ENCODE assay signal across 1 cellular context in genomic region chr19:47315125-47315821, GRCh38.
TF ChIP-seq lines count a peak whose summit lies in the region.

No MANE protein-coding gene starts in this region.

TF ChIP-seq in HEK293, 187 proteins besides CTCF, POLR2A, EP300 and RAD21 (continued from another document and continues in another):
- no peak for TF ChIP-seq ZXDB (tag by site-specific recombination; IDR thresholded peaks at IDR 0.05)
- TF ChIP-seq ZNF175 (tag by site-specific recombination; IDR thresholded peaks at IDR 0.05): no peak
- no peak for TF ChIP-seq SCRT2 (tag by site-specific recombination; IDR thresholded peaks at IDR 0.05)
- TF ChIP-seq GLIS1 (tag by site-specific recombination; IDR thresholded peaks at IDR 0.05): peak; percentile 83
- peak; percentile 51; the same call in 1 of the 2 replicates for TF ChIP-seq KLF9 (tag by site-specific recombination; IDR thresholded peaks at IDR 0.05; ENCODE audit: low read depth)
- peak; percentile 88 for TF ChIP-seq ZBTB21 (tag by site-specific recombination; IDR thresholded peaks at IDR 0.05)
- TF ChIP-seq MYNN (tag by site-specific recombination; IDR thresholded peaks at IDR 0.05; ENCODE audit: borderline replicate concordance): no peak
- peak; percentile 76 for TF ChIP-seq WT1 (tag by site-specific recombination; IDR thresholded peaks at IDR 0.05)
- no peak for TF ChIP-seq ZNF704 (tag by site-specific recombination; IDR thresholded peaks at IDR 0.05)
- no peak for TF ChIP-seq ZNF791 (tag by site-specific recombination; IDR thresholded peaks at IDR 0.05)
- TF ChIP-seq ZNF221 (tag by site-specific recombination; IDR thresholded peaks at IDR 0.05; ENCODE audit: borderline replicate concordance): no peak
- no peak for TF ChIP-seq ZNF571 (tag by site-specific recombination; IDR thresholded peaks at IDR 0.05)
- TF ChIP-seq MEIS1 (CRISPR knock-in tag; IDR thresholded peaks at IDR 0.05; ENCODE audit: borderline replicate concordance): no peak
- no peak for TF ChIP-seq ZNF169 (tag by site-specific recombination; IDR thresholded peaks at IDR 0.05)
- peak; percentile 38; the same call in 1 of the 2 replicates for TF ChIP-seq ZNF335 (tag by site-specific recombination; conservative IDR thresholded peaks at IDR 0.05)
- TF ChIP-seq ZNF114 (tag by site-specific recombination; IDR thresholded peaks at IDR 0.05): no peak
- no peak for TF ChIP-seq HOXC10 (CRISPR knock-in tag; IDR thresholded peaks at IDR 0.05)
- no peak for TF ChIP-seq ZNF585B (tag by site-specific recombination; IDR thresholded peaks at IDR 0.05)
- no peak for TF ChIP-seq ZNF2 (tag by site-specific recombination; IDR thresholded peaks at IDR 0.05)
- TF ChIP-seq SP2 (tag by site-specific recombination; IDR thresholded peaks at IDR 0.05): no peak
- no peak for TF ChIP-seq ZFP3 (tag by site-specific recombination; IDR thresholded peaks at IDR 0.05; ENCODE audit: low read depth)
- no peak for TF ChIP-seq ZNF157 (tag by site-specific recombination; IDR thresholded peaks at IDR 0.05)
- no peak for TF ChIP-seq ZNF433 (tag by site-specific recombination; IDR thresholded peaks at IDR 0.05; ENCODE audit: low read depth)
- TF ChIP-seq, protein P1, sequence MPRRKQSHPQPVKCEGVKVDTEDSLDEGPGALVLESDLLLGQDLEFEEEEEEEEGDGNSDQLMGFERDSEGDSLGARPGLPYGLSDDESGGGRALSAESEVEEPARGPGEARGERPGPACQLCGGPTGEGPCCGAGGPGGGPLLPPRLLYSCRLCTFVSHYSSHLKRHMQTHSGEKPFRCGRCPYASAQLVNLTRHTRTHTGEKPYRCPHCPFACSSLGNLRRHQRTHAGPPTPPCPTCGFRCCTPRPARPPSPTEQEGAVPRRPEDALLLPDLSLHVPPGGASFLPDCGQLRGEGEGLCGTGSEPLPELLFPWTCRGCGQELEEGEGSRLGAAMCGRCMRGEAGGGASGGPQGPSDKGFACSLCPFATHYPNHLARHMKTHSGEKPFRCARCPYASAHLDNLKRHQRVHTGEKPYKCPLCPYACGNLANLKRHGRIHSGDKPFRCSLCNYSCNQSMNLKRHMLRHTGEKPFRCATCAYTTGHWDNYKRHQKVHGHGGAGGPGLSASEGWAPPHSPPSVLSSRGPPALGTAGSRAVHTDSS (tag by site-specific recombination; IDR thresholded peaks at IDR 0.05): no peak
- no peak for TF ChIP-seq KLF7 (tag by site-specific recombination; IDR thresholded peaks at IDR 0.05; ENCODE audit: borderline replicate concordance)
- 0 out of 2 replicates have a peak, but pooled peaks have one; percentile 24 for TF ChIP-seq KLF17 (tag by site-specific recombination; IDR thresholded peaks at IDR 0.05)
- no peak for TF ChIP-seq ZBTB20 (tag by site-specific recombination; IDR thresholded peaks at IDR 0.05)
- TF ChIP-seq PRDM1 (tag by site-specific recombination; IDR thresholded peaks at IDR 0.05): no peak
- TF ChIP-seq ZNF24 (tag by site-specific recombination; IDR thresholded peaks at IDR 0.05): peak; percentile 50; the same call in 1 of the 2 replicates
- no peak for TF ChIP-seq ZNF211 (tag by site-specific recombination; IDR thresholded peaks at IDR 0.05; ENCODE audit: low read depth)
- TF ChIP-seq, protein P2, sequence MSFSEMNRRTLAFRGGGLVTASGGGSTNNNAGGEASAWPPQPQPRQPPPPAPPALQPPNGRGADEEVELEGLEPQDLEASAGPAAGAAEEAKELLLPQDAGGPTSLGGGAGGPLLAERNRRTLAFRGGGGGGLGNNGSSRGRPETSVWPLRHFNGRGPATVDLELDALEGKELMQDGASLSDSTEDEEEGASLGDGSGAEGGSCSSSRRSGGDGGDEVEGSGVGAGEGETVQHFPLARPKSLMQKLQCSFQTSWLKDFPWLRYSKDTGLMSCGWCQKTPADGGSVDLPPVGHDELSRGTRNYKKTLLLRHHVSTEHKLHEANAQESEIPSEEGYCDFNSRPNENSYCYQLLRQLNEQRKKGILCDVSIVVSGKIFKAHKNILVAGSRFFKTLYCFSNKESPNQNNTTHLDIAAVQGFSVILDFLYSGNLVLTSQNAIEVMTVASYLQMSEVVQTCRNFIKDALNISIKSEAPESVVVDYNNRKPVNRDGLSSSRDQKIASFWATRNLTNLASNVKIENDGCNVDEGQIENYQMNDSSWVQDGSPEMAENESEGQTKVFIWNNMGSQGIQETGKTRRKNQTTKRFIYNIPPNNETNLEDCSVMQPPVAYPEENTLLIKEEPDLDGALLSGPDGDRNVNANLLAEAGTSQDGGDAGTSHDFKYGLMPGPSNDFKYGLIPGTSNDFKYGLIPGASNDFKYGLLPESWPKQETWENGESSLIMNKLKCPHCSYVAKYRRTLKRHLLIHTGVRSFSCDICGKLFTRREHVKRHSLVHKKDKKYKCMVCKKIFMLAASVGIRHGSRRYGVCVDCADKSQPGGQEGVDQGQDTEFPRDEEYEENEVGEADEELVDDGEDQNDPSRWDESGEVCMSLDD (tag by site-specific recombination; IDR thresholded peaks at IDR 0.05): 0 out of 2 replicates have a peak, but pooled peaks have one; percentile 12
- TF ChIP-seq GFI1B (tag by site-specific recombination; IDR thresholded peaks at IDR 0.05): no peak; the same call in 1 of the 2 replicates
- TF ChIP-seq ZNF610 (tag by site-specific recombination; IDR thresholded peaks at IDR 0.05; ENCODE audit: borderline replicate concordance): no peak
- TF ChIP-seq ZNF239 (tag by site-specific recombination; IDR thresholded peaks at IDR 0.05): no peak
- TF ChIP-seq ZNF140 (tag by site-specific recombination; IDR thresholded peaks at IDR 0.05): no peak
- no peak for TF ChIP-seq ZBTB49 (tag by site-specific recombination; IDR thresholded peaks at IDR 0.05; ENCODE audit: low read depth)
- TF ChIP-seq ZNF121 (tag by site-specific recombination; IDR thresholded peaks at IDR 0.05): no peak
- TF ChIP-seq ZBTB26 (tag by site-specific recombination; optimal IDR thresholded peaks at IDR 0.05): no peak
- TF ChIP-seq, protein P3, sequence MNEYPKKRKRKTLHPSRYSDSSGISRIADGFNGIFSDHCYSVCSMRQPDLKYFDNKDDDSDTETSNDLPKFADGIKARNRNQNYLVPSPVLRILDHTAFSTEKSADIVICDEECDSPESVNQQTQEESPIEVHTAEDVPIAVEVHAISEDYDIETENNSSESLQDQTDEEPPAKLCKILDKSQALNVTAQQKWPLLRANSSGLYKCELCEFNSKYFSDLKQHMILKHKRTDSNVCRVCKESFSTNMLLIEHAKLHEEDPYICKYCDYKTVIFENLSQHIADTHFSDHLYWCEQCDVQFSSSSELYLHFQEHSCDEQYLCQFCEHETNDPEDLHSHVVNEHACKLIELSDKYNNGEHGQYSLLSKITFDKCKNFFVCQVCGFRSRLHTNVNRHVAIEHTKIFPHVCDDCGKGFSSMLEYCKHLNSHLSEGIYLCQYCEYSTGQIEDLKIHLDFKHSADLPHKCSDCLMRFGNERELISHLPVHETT (tag by site-specific recombination; IDR thresholded peaks at IDR 0.05): no peak
- TF ChIP-seq ZNF645 (tag by site-specific recombination; IDR thresholded peaks at IDR 0.05): no peak
- no peak for TF ChIP-seq ZBTB6 (tag by site-specific recombination; IDR thresholded peaks at IDR 0.05)
- no peak for TF ChIP-seq SCRT1 (tag by site-specific recombination; IDR thresholded peaks at IDR 0.05; ENCODE audit: borderline replicate concordance)
- TF ChIP-seq, protein P4, sequence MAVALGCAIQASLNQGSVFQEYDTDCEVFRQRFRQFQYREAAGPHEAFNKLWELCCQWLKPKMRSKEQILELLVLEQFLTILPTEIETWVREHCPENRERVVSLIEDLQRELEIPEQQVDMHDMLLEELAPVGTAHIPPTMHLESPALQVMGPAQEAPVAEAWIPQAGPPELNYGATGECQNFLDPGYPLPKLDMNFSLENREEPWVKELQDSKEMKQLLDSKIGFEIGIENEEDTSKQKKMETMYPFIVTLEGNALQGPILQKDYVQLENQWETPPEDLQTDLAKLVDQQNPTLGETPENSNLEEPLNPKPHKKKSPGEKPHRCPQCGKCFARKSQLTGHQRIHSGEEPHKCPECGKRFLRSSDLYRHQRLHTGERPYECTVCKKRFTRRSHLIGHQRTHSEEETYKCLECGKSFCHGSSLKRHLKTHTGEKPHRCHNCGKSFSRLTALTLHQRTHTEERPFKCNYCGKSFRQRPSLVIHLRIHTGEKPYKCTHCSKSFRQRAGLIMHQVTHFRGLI (tag by site-specific recombination; IDR thresholded peaks at IDR 0.05): no peak
- no peak for TF ChIP-seq ZNF561 (tag by site-specific recombination; IDR thresholded peaks at IDR 0.05; ENCODE audit: borderline replicate concordance)
- TF ChIP-seq MZF1 (tag by site-specific recombination; IDR thresholded peaks at IDR 0.05; ENCODE audit: borderline replicate concordance): peak; percentile 100
- TF ChIP-seq SALL2 (tag by site-specific recombination; IDR thresholded peaks at IDR 0.05; ENCODE audit: borderline replicate concordance): no peak
- TF ChIP-seq ZNF707 (tag by site-specific recombination; IDR thresholded peaks at IDR 0.05): no peak
- no peak for TF ChIP-seq BCL11B (tag by site-specific recombination; IDR thresholded peaks at IDR 0.05; ENCODE audit: low read depth)
- no peak for TF ChIP-seq ATF2 (tag by site-specific recombination; IDR thresholded peaks at IDR 0.05; ENCODE audit: low read depth)
- no peak for TF ChIP-seq ZNF37A (tag by site-specific recombination; IDR thresholded peaks at IDR 0.05)
